In genomic region chr7:30740417-30741181, GRCh38 we compare ENCODE assay signal across 8 cellular contexts. TPM values are rescaled to one million over a fixed set of nuclear protein-coding genes. Genes with fewer than 3 reads are reported as not detected.
DNase-seq lines count a peak whose midpoint lies in the region; ATAC-seq, FAIRE-seq and TF ChIP-seq lines count a peak whose summit lies in the region.

No MANE protein-coding gene starts in this region.

- peak; percentile 53 for ATAC-seq in HG02623 (IDR thresholded peaks at IDR 0.05; ENCODE audit: unreplicated experiment)
- ATAC-seq in HG03469 (IDR thresholded peaks at IDR 0.05; ENCODE audit: unreplicated experiment) = no peak

- no peaks in the 10 kb centered on the region for H3K36me3 ChIP-seq in bronchial epithelial cell (ENCODE audit: control insufficient read depth, insufficient read depth, low read length)

- H3K27me3 ChIP-seq in bronchial epithelial cell (ENCODE audit: control insufficient read depth, insufficient read depth, low read length) = no peaks in the 10 kb centered on the region

- H3K4me3 ChIP-seq in bronchial epithelial cell (ENCODE audit: low read depth, low read length) = no peak overlapping the region

- FAIRE-seq in bronchial epithelial cell (lab: Jason Lieb, UNC) = peak; percentile 13

- peak; percentile 70 for DNase-seq in EH (ENCODE audit: low read depth)
- DNase-seq in NCI-H2171 treated with DMSO at 0.1 percent for 48 hours (lab: John Stamatoyannopoulos, UW) = peak; percentile 70
- peak; percentile 83 for DNase-seq in activated CD4-positive, CD25-positive, alpha-beta regulatory T cell treated with anti-CD3 and anti-CD28 coated beads, Interleukin-2, amount 50 U/mL, for 72 hours
- DNase-seq in bronchial epithelial cell (ENCODE audit: low read depth) = peak; percentile 59
- peak; percentile 68 for DNase-seq in kidney tubule cell (ENCODE audit: low spot score)
- DNase-seq in stimulated activated CD4-positive, alpha-beta T cell treated with anti-CD3 and anti-CD28 coated beads, Interleukin-4, amount 100 ng/mL, for 1 hour = peak; percentile 75

- TF ChIP-seq CTCF in bronchial epithelial cell (IDR thresholded peaks at IDR 0.05; ENCODE audit: insufficient read depth, low read length, severe bottlenecking) = peak; percentile 98

RNA-seq across cellular contexts. Expression of gene INMT, which starts 11.3 kb away (rescaled TPM):
- 0.13 and 0.26 TPM in 2 replicates for total RNA-seq in bronchial epithelial cell

RNA-seq across cellular contexts. Expression of gene MINDY4, which starts 30.6 kb away (rescaled TPM):
- 1.1 and 1.3 TPM in 2 replicates for total RNA-seq in bronchial epithelial cell

RNA-seq across cellular contexts. Expression of gene CRHR2, which starts 58.3 kb away (rescaled TPM):
- total RNA-seq in bronchial epithelial cell = not detected in 2 replicates
